Comparison of ENCODE assay signal across 9 cellular contexts in the genomic region with DNA sequence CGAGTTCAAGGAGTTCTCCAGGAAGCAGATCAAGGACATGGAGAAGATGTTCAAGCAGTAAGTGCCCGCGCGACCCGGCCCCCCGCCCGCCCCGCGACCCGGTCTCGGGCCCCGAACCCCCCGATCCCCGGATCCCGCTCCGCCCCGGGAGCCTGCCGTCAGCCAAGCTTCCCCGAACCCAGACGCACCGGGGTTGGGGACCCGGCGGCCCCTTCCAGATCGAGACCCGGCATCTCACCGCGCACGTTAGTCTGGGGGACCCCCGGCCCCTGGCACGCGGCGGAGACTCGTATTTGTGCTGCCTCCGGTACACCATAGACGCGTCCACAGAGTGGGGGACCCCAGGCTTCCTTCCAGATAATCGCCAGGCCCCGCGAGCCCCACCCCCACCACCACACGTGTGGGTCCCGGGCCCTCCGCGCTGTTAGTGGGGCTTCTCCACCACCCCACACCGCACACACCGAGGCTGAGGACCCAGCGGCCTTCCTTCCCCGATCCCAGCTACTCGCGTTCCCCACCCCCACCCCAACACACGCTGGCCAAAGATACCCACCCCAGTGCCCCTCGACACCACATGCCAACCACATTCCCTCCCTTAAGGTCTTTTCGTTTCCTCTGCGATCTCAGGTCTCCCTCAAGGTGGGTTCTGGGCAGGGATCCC. TPM values are rescaled to one million over a fixed set of nuclear protein-coding genes. Genes with fewer than 3 reads are reported as not detected.
DNase-seq lines count a peak whose midpoint lies in the region; ATAC-seq, FAIRE-seq and TF ChIP-seq lines count a peak whose summit lies in the region.
"Had no signal": no experiment of that assay in that cellular context is flagged by ENCODE, and none has a peak within 500 bp of the region (broad histone marks: within the 10 kb centered on the region; RNA-seq: fewer than 3 reads in every experiment).

No MANE protein-coding gene starts in this region.

- peak overlapping the region; percentile 82 for H3K9ac ChIP-seq in keratinocyte (ENCODE audit: control insufficient read depth, extremely low read depth, insufficient read depth, low read length)

- peaks cover 56% of the 10 kb centered on the region for H3K79me2 ChIP-seq in keratinocyte (ENCODE audit: control insufficient read depth, insufficient read depth, low read length)

- H3K4me2 ChIP-seq in keratinocyte (ENCODE audit: control insufficient read depth, extremely low read depth, insufficient read depth, low read depth, low read length): peak overlapping the region; percentile 84

- no peaks in the 10 kb centered on the region for H3K27me3 ChIP-seq in keratinocyte (ENCODE audit: control insufficient read depth, extremely low read depth, insufficient read depth, low read length)

- no peak for FAIRE-seq in keratinocyte (lab: Jason Lieb, UNC)

- H3K27ac Mint-ChIP-seq in activated T-cell treated with anti-CD3 and anti-CD28 coated beads, Interleukin-2, amount 50 U/mL, for 72 hours: peak overlapping the region; percentile 88

- no peak overlapping the region for H2AFZ ChIP-seq in keratinocyte (ENCODE audit: control insufficient read depth, low read length)

- H3K27me3 Mint-ChIP-seq in activated T-cell treated with anti-CD3 and anti-CD28 coated beads, Interleukin-2, amount 50 U/mL, for 72 hours (ENCODE audit: low read depth): peaks cover 23% of the 10 kb centered on the region

- peaks cover 7% of the 10 kb centered on the region for H4K20me1 ChIP-seq in keratinocyte (ENCODE audit: control insufficient read depth, extremely low read depth, insufficient read depth, low read length)

- DNase-seq in stimulated activated CD4-positive, alpha-beta T cell treated with anti-CD3 and anti-CD28 coated beads, Interleukin-15, amount 100 ng/mL, for 24 hours: peak; percentile 38
- DNase-seq in stimulated activated CD4-positive, alpha-beta T cell treated with anti-CD3 and anti-CD28 coated beads, Interleukin-1b, Interleukin-23, amount 100 ng/mL, for 48 hours: no peak
- DNase-seq in activated T-cell treated with anti-CD3 and anti-CD28 coated beads, Interleukin-2, amount 50 U/mL, for 72 hours: no peak
- no peak for DNase-seq in keratinocyte (ENCODE audit: low read depth, low spot score)
- DNase-seq in substantia nigra (lab: John Stamatoyannopoulos, UW): peak in 2 of 49 donors; percentile 23 to 41
- DNase-seq in G401 (ENCODE audit: low spot score): no peak
- no peak for DNase-seq in superior temporal gyrus (ENCODE audit: extremely low spot score)

- H3K36me3 ChIP-seq in keratinocyte (ENCODE audit: control insufficient read depth in 2 of 2, extremely low read depth in 1 of 2, insufficient read depth in 2 of 2, low read length in 2 of 2): peaks cover 4 to 13% of the 10 kb centered on the region in 2 experiments

- peaks cover 29% of the 10 kb centered on the region for H3K4me1 ChIP-seq in keratinocyte (ENCODE audit: control insufficient read depth, extremely low read depth, insufficient read depth, low read length)

- no peak for TF ChIP-seq CTCF in keratinocyte (optimal IDR thresholded peaks at IDR 0.05 in 1 of 3, IDR thresholded peaks at IDR 0.05 in 1 of 3, conservative IDR thresholded peaks at IDR 0.05 in 1 of 3; ENCODE audit: extremely low read depth in 1 of 3, insufficient read depth in 2 of 3, low read length in 3 of 3)

- no peaks in the 10 kb centered on the region for H3K9me3 ChIP-seq in keratinocyte (ENCODE audit: control insufficient read depth, low read depth, low read length)

- peaks cover 49% of the 10 kb centered on the region for H3K4me1 Mint-ChIP-seq in activated T-cell treated with anti-CD3 and anti-CD28 coated beads, Interleukin-2, amount 50 U/mL, for 72 hours (ENCODE audit: low read depth)

- peak overlapping the region; percentile 74 for H3K27ac ChIP-seq in keratinocyte (ENCODE audit: control insufficient read depth, insufficient read depth, low read length)
- H3K27ac ChIP-seq in substantia nigra (ENCODE audit: low read depth, low read length, poor library complexity, severe bottlenecking): peak overlapping the region; percentile 51

- H3K4me3 ChIP-seq in keratinocyte (ENCODE audit: control insufficient read depth in 2 of 3, extremely low read depth in 1 of 3, insufficient read depth in 2 of 3, low read depth in 1 of 3, low read length in 3 of 3): peak overlapping the region; percentile 84 to 90 (median 90)

- H3K9me3 Mint-ChIP-seq in activated T-cell treated with anti-CD3 and anti-CD28 coated beads, Interleukin-2, amount 50 U/mL, for 72 hours: no peaks in the 10 kb centered on the region

- H3K4me3 Mint-ChIP-seq in activated T-cell treated with anti-CD3 and anti-CD28 coated beads, Interleukin-2, amount 50 U/mL, for 72 hours: peak overlapping the region; percentile 95 to 96

- H3K9me1 ChIP-seq in keratinocyte (ENCODE audit: control insufficient read depth, extremely low read depth, insufficient read depth, low read length): peaks cover 2% of the 10 kb centered on the region

- H3K36me3 Mint-ChIP-seq in activated T-cell treated with anti-CD3 and anti-CD28 coated beads, Interleukin-2, amount 50 U/mL, for 72 hours (ENCODE audit: insufficient read depth in 2 of 2): peaks cover 3 to 4% of the 10 kb centered on the region in 2 donors

- dilution Hi-C loops in keratinocyte (cut with MboI; ENCODE audit: extremely low pct_ligation_motif_present, low sequenced_read_pairs): loop anchor here (10.0 kb wide), 1 partner anchor 76 kb away; no protein-coding TSS in a partner anchor

- no peak for ATAC-seq in activated T-cell treated with anti-CD3 and anti-CD28 coated beads, Interleukin-2, amount 50 U/mL, for 72 hours (replicated peaks in 1 of 2)
- ATAC-seq in GM18861 (IDR thresholded peaks at IDR 0.05; ENCODE audit: unreplicated experiment): no peak

- in situ Hi-C loops in G401 (cut with HindIII; ENCODE audit: low sequenced_read_pairs): no loop called here

RNA-seq across cellular contexts. Expression of a gene that starts 0.7 kb away (rescaled TPM):
- 10 to 100 TPM; 30.3 to 45.7 TPM for total RNA-seq in activated T-cell treated with anti-CD3 and anti-CD28 coated beads, Interleukin-2, amount 50 U/mL, for 72 hours
- polyA plus RNA-seq in keratinocyte: 45.6 to 69.3 TPM (median 47.6 TPM) in 3 replicates
- polyA plus RNA-seq in keratinocyte (2011; ENCODE audit: low read depth): 27.9 TPM
- polyA plus RNA-seq in keratinocyte (2011; cell fraction: cytosol; rRNA removed): 28.0 and 66.0 TPM in 2 replicates
- polyA plus RNA-seq in keratinocyte (2011; cell fraction: nucleus; rRNA removed): 28.4 and 38.1 TPM in 2 replicates
- 23.3 and 86.0 TPM in 2 replicates for polyA plus RNA-seq in keratinocyte (2012; ENCODE audit: low replicate concordance)
- 19.0 to 35.2 TPM (median 20.7 TPM) in 3 replicates for polyA minus RNA-seq in keratinocyte
- 65.8 TPM for polyA minus RNA-seq in keratinocyte (2011; cell fraction: cytosol; rRNA and poly(A)+ RNA removed)
- polyA minus RNA-seq in keratinocyte (2011; cell fraction: nucleus; rRNA and poly(A)+ RNA removed): 11.9 and 12.1 TPM in 2 replicates
- 52.5 and 60.2 TPM in 2 replicates for total RNA-seq in G401 (2014; rRNA removed; shearing (Covaris generic))

RNA-seq across cellular contexts. Expression of a gene that starts 27.9 kb away (rescaled TPM):
- total RNA-seq in activated T-cell treated with anti-CD3 and anti-CD28 coated beads, Interleukin-2, amount 50 U/mL, for 72 hours: 1 to 10 TPM in 1 of 2 donors, not detected in 1; 1.1 TPM
- polyA plus RNA-seq in keratinocyte: not detected in 3 replicates
- polyA plus RNA-seq in keratinocyte (2011; ENCODE audit: low read depth): not detected
- not detected in 2 replicates for polyA plus RNA-seq in keratinocyte (2011; cell fraction: cytosol; rRNA removed)
- polyA plus RNA-seq in keratinocyte (2011; cell fraction: nucleus; rRNA removed): 0.06 and 0.13 TPM in 2 replicates
- polyA plus RNA-seq in keratinocyte (2012; ENCODE audit: low replicate concordance): not detected in 2 replicates
- polyA minus RNA-seq in keratinocyte: not detected in 3 replicates
- not detected for polyA minus RNA-seq in keratinocyte (2011; cell fraction: cytosol; rRNA and poly(A)+ RNA removed)
- polyA minus RNA-seq in keratinocyte (2011; cell fraction: nucleus; rRNA and poly(A)+ RNA removed): not detected in 2 replicates
- total RNA-seq in G401 (2014; rRNA removed; shearing (Covaris generic)): not detected in 2 replicates

RNA-seq across cellular contexts. Expression of a gene that starts 46.2 kb away (rescaled TPM):
- not detected for total RNA-seq in activated T-cell treated with anti-CD3 and anti-CD28 coated beads, Interleukin-2, amount 50 U/mL, for 72 hours
- polyA plus RNA-seq in keratinocyte: not detected in 3 replicates
- not detected for polyA plus RNA-seq in keratinocyte (2011; ENCODE audit: low read depth)
- not detected in 2 replicates for polyA plus RNA-seq in keratinocyte (2011; cell fraction: cytosol; rRNA removed)
- not detected in 2 replicates for polyA plus RNA-seq in keratinocyte (2011; cell fraction: nucleus; rRNA removed)
- polyA plus RNA-seq in keratinocyte (2012; ENCODE audit: low replicate concordance): not detected in 2 replicates
- not detected in 3 replicates for polyA minus RNA-seq in keratinocyte
- polyA minus RNA-seq in keratinocyte (2011; cell fraction: cytosol; rRNA and poly(A)+ RNA removed): not detected
- polyA minus RNA-seq in keratinocyte (2011; cell fraction: nucleus; rRNA and poly(A)+ RNA removed): not detected in 2 replicates
- not detected in 2 replicates for total RNA-seq in G401 (2014; rRNA removed; shearing (Covaris generic))
- total RNA-seq: myocyte had no signal
